ENCODE assay signal across 14 cellular contexts in the genomic region with DNA sequence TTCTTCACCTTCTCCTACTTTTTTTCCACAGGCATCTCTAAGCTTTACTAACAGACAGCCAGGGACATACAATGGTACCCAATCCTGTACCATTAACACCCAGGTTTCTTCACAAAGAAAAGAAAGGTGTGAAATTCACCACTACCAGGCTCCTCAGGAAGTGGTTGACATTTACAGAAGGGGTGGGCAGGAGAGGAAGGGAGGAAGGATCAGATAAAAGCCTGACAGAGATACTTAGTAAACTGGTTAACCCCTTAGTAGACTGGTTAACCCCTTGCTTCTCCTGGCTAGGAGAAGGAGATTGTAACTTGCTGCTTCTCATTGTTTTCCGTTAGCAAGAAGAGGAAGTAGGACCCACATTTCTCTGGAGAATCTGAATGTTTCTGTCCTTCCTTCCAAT. TPM values are rescaled to one million over a fixed set of nuclear protein-coding genes. Genes with fewer than 3 reads are reported as not detected.
DNase-seq lines count a peak whose midpoint lies in the region; ATAC-seq lines count a peak whose summit lies in the region.
"Had no signal": no experiment of that assay in that cellular context is flagged by ENCODE, and none has a peak within 500 bp of the region (broad histone marks: within the 10 kb centered on the region; RNA-seq: fewer than 3 reads in every experiment).

No MANE protein-coding gene starts in this region.

- peaks cover 0 to 4% (median 0%) of the 10 kb centered on the region in 3 donors for H3K9me3 Mint-ChIP-seq in T-cell
- H3K9me3 Mint-ChIP-seq in central memory CD8-positive, alpha-beta T cell, result no peaks in the 10 kb centered on the region

- peak overlapping the region; percentile 84 for H3K27ac Mint-ChIP-seq in T-cell
- peak overlapping the region; percentile 78 for H3K27ac Mint-ChIP-seq in central memory CD8-positive, alpha-beta T cell (ENCODE audit: low read depth)
- H3K27ac Mint-ChIP-seq: CD14-positive monocyte had no signal

- ATAC-seq in T-cell (replicated peaks in 1 of 4) (peak; percentile 90 to 98 (median 96)), HG02970 (IDR thresholded peaks at IDR 0.05; ENCODE audit: low FRiP score, unreplicated experiment) (no peak)
- peak; percentile 86 for ATAC-seq in central memory CD8-positive, alpha-beta T cell (replicated peaks; ENCODE audit: extremely low read depth, poor library complexity, severe bottlenecking)
- ATAC-seq: gastroesophageal sphincter had no signal

- H3K4me1 Mint-ChIP-seq in T-cell, result peaks cover 67 to 84% (median 75%) of the 10 kb centered on the region in 3 donors
- H3K4me1 Mint-ChIP-seq in central memory CD8-positive, alpha-beta T cell, result peaks cover 57% of the 10 kb centered on the region

- no peaks in the 10 kb centered on the region for H3K27me3 Mint-ChIP-seq in T-cell
- H3K27me3 Mint-ChIP-seq in central memory CD8-positive, alpha-beta T cell, result no peaks in the 10 kb centered on the region

- CTCF ChIA-PET in T-cell (lab: Charles Lee), result interaction anchor here (0.5 to 2.4 kb wide), 8 partner anchors 8 to 538 kb away, joined by 3 to 11 read pairs (median 4); no protein-coding TSS in a partner anchor

- peak overlapping the region; percentile 71 to 82 (median 75) for H3K4me3 Mint-ChIP-seq in T-cell
- H3K4me3 Mint-ChIP-seq in central memory CD8-positive, alpha-beta T cell, result peak overlapping the region; percentile 79
- H3K4me3 Mint-ChIP-seq: CD14-positive monocyte had no signal

- POLR2A ChIA-PET in T-cell (lab: Charles Lee), result interaction anchor here (0.6 to 1.2 kb wide), 4 partner anchors 7 to 13 kb away, joined by 3 to 10 read pairs (median 8); no protein-coding TSS in a partner anchor

- peak in 4 of 6 experiments; percentile 15 to 73 (median 68) for DNase-seq in stimulated activated naive CD4-positive, alpha-beta T cell (lab: John Stamatoyannopoulos, UW)
- DNase-seq in stimulated activated naive CD4-positive, alpha-beta T cell treated with Interleukin-2 at 50 U/mL for 16 hours (lab: John Stamatoyannopoulos, UW), result no peak
- DNase-seq in T-cell (peak in 29 of 34 experiments; percentile 3 to 61 (median 40)), DMS153 treated with DMSO at 0.1 percent for 48 hours (lab: John Stamatoyannopoulos, UW; ENCODE audit: unreplicated experiment) (no peak), dermis blood vessel endothelial cell (no peak)
- DNase-seq in central memory CD8-positive, alpha-beta T cell (ENCODE audit: low spot score in 2 of 2), result peak in 1 of 2 donors; percentile 53
- no peak for DNase-seq in effector CD8-positive, alpha-beta T cell (lab: John Stamatoyannopoulos, UW)
- DNase-seq: colonic mucosa, mammary epithelial cell, NCI-H2081 treated with DMSO at 0.1 percent for 48 hours, retina had no signal

- peaks cover 27% of the 10 kb centered on the region for H3K36me3 Mint-ChIP-seq in T-cell
- H3K36me3 Mint-ChIP-seq in central memory CD8-positive, alpha-beta T cell (ENCODE audit: insufficient read depth), result peaks cover 44% of the 10 kb centered on the region
- H3K36me3 Mint-ChIP-seq: CD14-positive monocyte had no signal

RNA-seq across cellular contexts. Expression of gene SAMD3, which starts 7.2 kb away (rescaled TPM):
- total RNA-seq in T-cell, result 10 to 100 TPM; 27.5 to 73.8 (median 38.5) TPM
- total RNA-seq in dermis blood vessel endothelial cell, result not detected in 2 replicates
- total RNA-seq: mammary epithelial cell had no signal

Comparison
In these comparisons a context has a peak if more than half of its experiments do, and no peak if none do; other contexts are left out.
1. DNase-seq: peak in stimulated activated naive CD4-positive, alpha-beta T cell (4 of 6) and T-cell (29 of 34); none in stimulated activated naive CD4-positive, alpha-beta T cell treated with Interleukin-2 at 50 U/mL for 16 hours (single experiment), DMS153 treated with DMSO at 0.1 percent for 48 hours (single experiment), dermis blood vessel endothelial cell (single experiment) and effector CD8-positive, alpha-beta T cell (single experiment).
2. RNA of gene SAMD3, which starts 7.2 kb away (total RNA-seq): 27.5 to 73.8 TPM in T-cell; not detected in dermis blood vessel endothelial cell; every median in the first group is over 10 times any median in the second.